In genomic region chr16:85029413-85029794, GRCh38 we compare ENCODE assay signal across 8 cellular contexts. TPM values are rescaled to one million over a fixed set of nuclear protein-coding genes. Genes with fewer than 3 reads are reported as not detected.
A peak's percentile ranks its signal among the peaks of the same experiment; 100 is the strongest.
DNase-seq lines count a peak whose midpoint lies in the region; ATAC-seq and TF ChIP-seq lines count a peak whose summit lies in the region.

No MANE protein-coding gene starts in this region.

- H3K36me3 Mint-ChIP-seq in activated T-cell treated with anti-CD3 and anti-CD28 coated beads, Interleukin-2, amount 50 U/mL, for 72 hours (ENCODE audit: insufficient read depth in 2 of 2): peaks cover 0 to 3% of the 10 kb centered on the region in 2 donors

- H3K4me3 ChIP-seq in GM12865 (ENCODE audit: low read depth, low read length): no peak overlapping the region
- H3K4me3 ChIP-seq in fibroblast of villous mesenchyme (ENCODE audit: low read depth, low read length): peak overlapping the region; percentile 29

- peak; percentile 69 for ATAC-seq in activated T-cell treated with anti-CD3 and anti-CD28 coated beads, Interleukin-2, amount 50 U/mL, for 72 hours (replicated peaks in 1 of 2)
- ATAC-seq in GM19463 (IDR thresholded peaks at IDR 0.05; ENCODE audit: unreplicated experiment) (no peak), HG03175 (IDR thresholded peaks at IDR 0.05; ENCODE audit: unreplicated experiment) (no peak)

- no peaks in the 10 kb centered on the region for H3K27me3 Mint-ChIP-seq in activated T-cell treated with anti-CD3 and anti-CD28 coated beads, Interleukin-2, amount 50 U/mL, for 72 hours (ENCODE audit: low read depth)

- DNase-seq in GM12865 (ENCODE audit: low read depth) (peak; percentile 66), NCI-H69 (lab: John Stamatoyannopoulos, UW) (peak; percentile 56), fibroblast of villous mesenchyme (ENCODE audit: low read depth) (peak; percentile 78), DMS153 (lab: John Stamatoyannopoulos, UW) (no peak)
- DNase-seq in activated T-cell treated with anti-CD3 and anti-CD28 coated beads, Interleukin-2, amount 50 U/mL, for 72 hours: peak; percentile 69 to 80
- peak; percentile 54 for DNase-seq in stimulated activated CD4-positive, alpha-beta T cell treated with anti-CD3 and anti-CD28 coated beads, Interleukin-4, amount 100 ng/mL, for 1 hour

- H3K9me3 Mint-ChIP-seq in activated T-cell treated with anti-CD3 and anti-CD28 coated beads, Interleukin-2, amount 50 U/mL, for 72 hours: no peaks in the 10 kb centered on the region

- peaks cover 60% of the 10 kb centered on the region for H3K4me1 Mint-ChIP-seq in activated T-cell treated with anti-CD3 and anti-CD28 coated beads, Interleukin-2, amount 50 U/mL, for 72 hours (ENCODE audit: low read depth)

- TF ChIP-seq CTCF in GM12865 (IDR thresholded peaks at IDR 0.05; ENCODE audit: insufficient read depth, low read depth, low read length, missing control alignments): no peak
- TF ChIP-seq CTCF in fibroblast of villous mesenchyme (IDR thresholded peaks at IDR 0.05; ENCODE audit: insufficient read depth, low read depth, low read length): no peak

- H3K27ac Mint-ChIP-seq in activated T-cell treated with anti-CD3 and anti-CD28 coated beads, Interleukin-2, amount 50 U/mL, for 72 hours: peak overlapping the region; percentile 98

- peak overlapping the region; percentile 95 to 96 for H3K4me3 Mint-ChIP-seq in activated T-cell treated with anti-CD3 and anti-CD28 coated beads, Interleukin-2, amount 50 U/mL, for 72 hours

RNA-seq across cellular contexts. Expression of gene KIAA0513, which starts 1.8 kb away (rescaled TPM):
- 10 to 100 TPM; 10.6 to 14.5 TPM for total RNA-seq in activated T-cell treated with anti-CD3 and anti-CD28 coated beads, Interleukin-2, amount 50 U/mL, for 72 hours
- 17.7 and 26.3 TPM in 2 replicates for total RNA-seq in fibroblast of villous mesenchyme

RNA-seq across cellular contexts. Expression of gene ZDHHC7, which starts 18.1 kb away (rescaled TPM):
- total RNA-seq in activated T-cell treated with anti-CD3 and anti-CD28 coated beads, Interleukin-2, amount 50 U/mL, for 72 hours: 10 to 100 TPM; 27.5 to 33.7 TPM
- 109 and 164 TPM in 2 replicates for total RNA-seq in fibroblast of villous mesenchyme

Comparison
In these comparisons a context has a peak if more than half of its experiments do, and no peak if none do; other contexts are left out.
1. ATAC-seq: peak in activated T-cell treated with anti-CD3 and anti-CD28 coated beads, Interleukin-2, amount 50 U/mL, for 72 hours (2 of 2); none in GM19463 (single experiment) and HG03175 (single experiment).